Comparison of ENCODE assay signal across 13 cellular contexts in the genomic region with DNA sequence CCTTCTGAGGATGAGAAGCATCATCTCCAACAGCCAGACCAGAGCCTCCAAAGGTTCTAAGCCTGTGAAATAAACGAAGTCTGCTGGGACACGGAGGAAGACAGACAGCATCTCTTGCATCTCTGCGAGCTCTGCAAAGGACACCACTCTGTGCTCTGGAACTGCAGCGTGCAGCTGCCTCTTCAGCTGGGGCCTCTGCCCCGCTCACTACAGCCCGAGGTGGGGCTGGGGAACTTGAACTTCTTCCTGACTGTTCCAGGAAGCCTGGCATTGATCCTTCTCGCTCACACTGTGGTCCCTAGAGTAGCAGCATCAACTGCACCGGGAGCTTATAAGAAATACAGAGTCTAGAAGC.
A peak's percentile ranks its signal among the peaks of the same experiment; 100 is the strongest.
DNase-seq lines count a peak whose midpoint lies in the region; ATAC-seq and TF ChIP-seq lines count a peak whose summit lies in the region.
"Had no signal": no experiment of that assay in that cellular context is flagged by ENCODE, and none has a peak within 500 bp of the region (broad histone marks: within the 10 kb centered on the region; RNA-seq: fewer than 3 reads in every experiment).

No MANE protein-coding gene starts in this region.

- WGBS in body of pancreas, 2 donors = 46 to 54% methylated on average over 7 to 8 of the region's 8 CpGs

- CTCF ChIA-PET in activated B cell treated with CpG ODN at 0.5 μM for 24 hours (lab: Charles Lee) = no interaction called here

- no peak for DNase-seq in activated B cell treated with CpG ODN at 0.5 μM for 24 hours
- DNase-seq in body of pancreas = no peak
- no peak for DNase-seq in foreskin keratinocyte
- no peak for DNase-seq in H4 (ENCODE audit: low spot score)
- no peak for DNase-seq in SIG-M5 (lab: John Stamatoyannopoulos, UW)
- DNase-seq: hippocampal formation; stimulated activated CD4-positive, alpha-beta T cell treated with anti-CD3 and anti-CD28 coated beads, Interleukin-1b, Interleukin-23, amount 100 ng/mL, for 48 hours; T-helper 1 cell had no signal

- no peaks in the 10 kb centered on the region for H3K27me3 ChIP-seq in body of pancreas
- H3K27me3 ChIP-seq in foreskin keratinocyte = peaks cover 24% of the 10 kb centered on the region

- ATAC-seq in GM18508 (IDR thresholded peaks at IDR 0.05; ENCODE audit: insufficient read depth, unreplicated experiment) (peak; percentile 23), GM21367 (IDR thresholded peaks at IDR 0.05; ENCODE audit: unreplicated experiment) (peak; percentile 55), HG03064 (IDR thresholded peaks at IDR 0.05; ENCODE audit: low read depth, unreplicated experiment) (peak; percentile 45), activated B cell treated with CpG ODN at 0.5 μM for 24 hours (ENCODE audit: low read depth) (peak; percentile 54), body of pancreas (no peak), foreskin keratinocyte (no peak)
- ATAC-seq: HCT116 had no signal

- H3K4me3 Mint-ChIP-seq in activated B cell treated with CpG ODN at 0.5 μM for 24 hours = peak overlapping the region; percentile 81

- H3K4me1 Mint-ChIP-seq in activated B cell treated with CpG ODN at 0.5 μM for 24 hours = peaks cover 44% of the 10 kb centered on the region

- no peaks in the 10 kb centered on the region for H3K9me3 Mint-ChIP-seq in activated B cell treated with CpG ODN at 0.5 μM for 24 hours
- H3K9me3 Mint-ChIP-seq: activated T-helper 2 cell treated with anti-CD3 and anti-CD28 coated beads, Interferon-gamma antibody, Interleukin-2, Interleukin-4, amounts not matched to agents 10 μg/mL and 5 μg/mL and 100 μg/mL, durations not matched to agents 14 hours and 24 hours and 36 hours had no signal

- POLR2A ChIA-PET in activated B cell treated with CpG ODN at 0.5 μM for 24 hours (lab: Charles Lee) = interaction anchor here (1.1 kb wide), 1 partner anchor 8 kb away, joined by 5 read pairs; no protein-coding TSS in a partner anchor

- H3K4me3 ChIP-seq in body of pancreas = no peak overlapping the region

- no peak for TF ChIP-seq POLR2A in body of pancreas (IDR thresholded peaks at IDR 0.05)

- H3K4me1 ChIP-seq in body of pancreas (no peaks in the 10 kb centered on the region), foreskin keratinocyte (no peaks in the 10 kb centered on the region)

- intact Hi-C loops in activated B cell treated with CpG ODN at 0.5 μM for 24 hours (cut with micrococcal nuclease) = no loop called here
- intact Hi-C loops in body of pancreas (cut with DNase I) = no loop called here

- H3K9me3 ChIP-seq in body of pancreas = no peaks in the 10 kb centered on the region

- no peaks in the 10 kb centered on the region for H3K36me3 ChIP-seq in body of pancreas (replicated peaks in 1 of 2; ENCODE audit: insufficient read depth in 1 of 2, low read depth in 2 of 2)

- no peaks in the 10 kb centered on the region for H3K27me3 Mint-ChIP-seq in activated B cell treated with CpG ODN at 0.5 μM for 24 hours

- H3K36me3 Mint-ChIP-seq in activated B cell treated with CpG ODN at 0.5 μM for 24 hours (ENCODE audit: low read depth) = no peaks in the 10 kb centered on the region

- peak overlapping the region; percentile 26 for H3K27ac Mint-ChIP-seq in activated B cell treated with CpG ODN at 0.5 μM for 24 hours
- H3K27ac Mint-ChIP-seq: activated T-helper 2 cell treated with anti-CD3 and anti-CD28 coated beads, Interferon-gamma antibody, Interleukin-2, Interleukin-4, amounts not matched to agents 10 μg/mL and 5 μg/mL and 100 μg/mL, durations not matched to agents 14 hours and 24 hours and 36 hours had no signal

- no peak for TF ChIP-seq CTCF in activated B cell treated with CpG ODN at 0.5 μM for 24 hours (IDR thresholded peaks at IDR 0.05)
- TF ChIP-seq CTCF in body of pancreas (IDR thresholded peaks at IDR 0.05) = no peak
- TF ChIP-seq CTCF in foreskin keratinocyte (conservative IDR thresholded peaks at IDR 0.05) = no peak

- H3K27ac ChIP-seq in body of pancreas (no peak overlapping the region), foreskin keratinocyte (no peak overlapping the region)

Comparison
In these comparisons a context has a peak if more than half of its experiments do, and no peak if none do; other contexts are left out.
1. ATAC-seq: peak in GM18508 (single experiment), GM21367 (single experiment), HG03064 (single experiment) and activated B cell treated with CpG ODN at 0.5 μM for 24 hours (single experiment); none in body of pancreas (single experiment) and foreskin keratinocyte (single experiment).